Comparison of ENCODE assay signal across 12 cellular contexts in genomic region chr14:51877807-51878206, GRCh38.
"Had no signal": no experiment of that assay in that cellular context is flagged by ENCODE, and none has a peak within 500 bp of the region (broad histone marks: within the 10 kb centered on the region; RNA-seq: fewer than 3 reads in every experiment).

No MANE protein-coding gene starts in this region.

- H3K27ac Mint-ChIP-seq: activated T-helper 1 cell treated with anti-CD3 and anti-CD28 coated beads, Interleukin-12 subunit alpha, Interleukin-12 subunit beta, Interleukin-2, Interleukin-4 antibody, amounts not matched to agents 30 ng/mL and 10 ng/mL and 1 ng/mL, durations not matched to agents 14 hours and 24 hours and 36 hours; T-helper 2 cell treated with Interferon-gamma antibody and Interleukin-4, amounts not matched to agents 5 μg/mL and 100 μg/mL, for 36 hours had no signal

- H3K36me3 ChIP-seq: adrenal gland, stomach, thoracic aorta had no signal

- H3K9me3 Mint-ChIP-seq: activated naive CD4-positive, alpha-beta T cell treated with anti-CD3 and anti-CD28 coated beads for 36 hours; activated T-helper 1 cell treated with anti-CD3 and anti-CD28 coated beads, Interleukin-12 subunit alpha, Interleukin-12 subunit beta, Interleukin-2, Interleukin-4 antibody, amounts not matched to agents 30 ng/mL and 10 ng/mL and 1 ng/mL, durations not matched to agents 14 hours and 24 hours and 36 hours; T-helper 2 cell treated with Interferon-gamma antibody and Interleukin-4, amounts not matched to agents 5 μg/mL and 100 μg/mL, for 36 hours had no signal

- ATAC-seq: activated CD4-positive, CD25-positive, alpha-beta regulatory T cell treated with anti-CD3 and anti-CD28 coated beads, Interleukin-2, amount 50 U/mL, for 24 hours had no signal

- H3K4me3 Mint-ChIP-seq: activated naive CD4-positive, alpha-beta T cell treated with anti-CD3 and anti-CD28 coated beads for 36 hours; activated T-helper 1 cell treated with anti-CD3 and anti-CD28 coated beads, Interleukin-12 subunit alpha, Interleukin-12 subunit beta, Interleukin-2, Interleukin-4 antibody, amounts not matched to agents 30 ng/mL and 10 ng/mL and 1 ng/mL, durations not matched to agents 14 hours and 24 hours and 36 hours; T-helper 2 cell treated with Interferon-gamma antibody and Interleukin-4, amounts not matched to agents 5 μg/mL and 100 μg/mL, for 36 hours had no signal

- H3K27me3 ChIP-seq: adrenal gland, hepatocyte, stomach had no signal

- H3K9me3 ChIP-seq: adrenal gland, stomach, thoracic aorta had no signal

- H3K27ac ChIP-seq: adrenal gland, hepatocyte, stomach, thoracic aorta had no signal

- DNase-seq: activated CD4-positive, alpha-beta T cell treated with anti-CD3 and anti-CD28 coated beads, Interleukin-2, amount 50 U/mL, for 48 hours; activated naive CD4-positive, alpha-beta T cell treated with anti-CD3 and anti-CD28 coated beads for 36 hours; adrenal gland; effector memory CD4-positive, alpha-beta T cell; kidney glomerular epithelial cell; stimulated activated CD4-positive, alpha-beta T cell treated with anti-CD3 and anti-CD28 coated beads, Interleukin-12 subunit alpha, Interleukin-12 subunit beta, amount 100 ng/mL, for 4 hours; stomach had no signal

- H3K4me3 ChIP-seq: adrenal gland, hepatocyte, stomach, thoracic aorta had no signal
